ENCODE assay signal across 17 cellular contexts in genomic region chr2:105604938-105605337, GRCh38.
A peak's percentile ranks its signal among the peaks of the same experiment; 100 is the strongest.
DNase-seq lines count a peak whose midpoint lies in the region; ATAC-seq and TF ChIP-seq lines count a peak whose summit lies in the region.
"Had no signal": no experiment of that assay in that cellular context is flagged by ENCODE, and none has a peak within 500 bp of the region (broad histone marks: within the 10 kb centered on the region; RNA-seq: fewer than 3 reads in every experiment).

No MANE protein-coding gene starts in this region.

- H3K27ac ChIP-seq in fibroblast of lung (ENCODE audit: insufficient read depth, low read length) (no peak overlapping the region), thoracic aorta (peak overlapping the region; percentile 76 to 85)
- H3K27ac ChIP-seq: suprapubic skin had no signal

- no peaks in the 10 kb centered on the region for H3K36me3 Mint-ChIP-seq in CD14-positive monocyte
- H3K36me3 Mint-ChIP-seq in immature natural killer cell = no peaks in the 10 kb centered on the region
- H3K36me3 Mint-ChIP-seq: CD8-positive, alpha-beta memory T cell had no signal

- intact Hi-C loops in CD14-positive monocyte (cut with micrococcal nuclease) = no loop called here

- H3K27me3 Mint-ChIP-seq in CD14-positive monocyte (ENCODE audit: low read depth in 3 of 3) = peaks cover 0 to 2% (median 1%) of the 10 kb centered on the region in 3 donors
- peaks cover 1 to 4% (median 3%) of the 10 kb centered on the region in 3 donors for H3K27me3 Mint-ChIP-seq in immature natural killer cell (ENCODE audit: low read depth in 3 of 3)
- H3K27me3 Mint-ChIP-seq: progenitor cell of endocrine pancreas had no signal

- no peaks in the 10 kb centered on the region for H3K79me2 ChIP-seq in fibroblast of lung (ENCODE audit: control insufficient read depth, insufficient read depth, low read length)

- no peaks in the 10 kb centered on the region for H3K9me3 ChIP-seq in fibroblast of lung (ENCODE audit: control insufficient read depth, insufficient read depth, low read depth, low read length)
- H3K9me3 ChIP-seq in thoracic aorta = no peaks in the 10 kb centered on the region
- H3K9me3 ChIP-seq: suprapubic skin had no signal

- H3K4me3 Mint-ChIP-seq in CD14-positive monocyte (no peak overlapping the region), immature natural killer cell (no peak overlapping the region)
- H3K4me3 Mint-ChIP-seq: activated naive CD4-positive, alpha-beta T cell treated with anti-CD3 and anti-CD28 coated beads for 36 hours; CD8-positive, alpha-beta memory T cell had no signal

- H3K4me3 ChIP-seq in fibroblast of lung (replicated peaks in 1 of 4; ENCODE audit: control extremely low read depth in 1 of 4, insufficient read depth in 1 of 4, low read depth in 3 of 4, low read length in 4 of 4) = no peak overlapping the region
- peak overlapping the region; percentile 45 for H3K4me3 ChIP-seq in thoracic aorta
- H3K4me3 ChIP-seq: suprapubic skin had no signal

- H3K9me3 Mint-ChIP-seq in CD14-positive monocyte (peaks cover 0 to 5% (median 0%) of the 10 kb centered on the region in 7 donors), immature natural killer cell (no peaks in the 10 kb centered on the region)
- H3K9me3 Mint-ChIP-seq: activated naive CD4-positive, alpha-beta T cell treated with anti-CD3 and anti-CD28 coated beads for 36 hours; CD8-positive, alpha-beta memory T cell had no signal

- no peaks in the 10 kb centered on the region for H3K4me1 ChIP-seq in fibroblast of lung (ENCODE audit: control insufficient read depth, extremely low read depth, insufficient read depth, low read length)
- H3K4me1 ChIP-seq in thoracic aorta (ENCODE audit: control insufficient read depth in 1 of 2, low read depth in 2 of 2) = peaks cover 8 to 40% of the 10 kb centered on the region in 2 donors

- H3K27ac Mint-ChIP-seq in CD14-positive monocyte (no peak overlapping the region), immature natural killer cell (no peak overlapping the region)
- H3K27ac Mint-ChIP-seq: activated naive CD4-positive, alpha-beta T cell treated with anti-CD3 and anti-CD28 coated beads for 36 hours; progenitor cell of endocrine pancreas had no signal

- TF ChIP-seq CTCF in fibroblast of lung (conservative IDR thresholded peaks at IDR 0.05 in 1 of 2, IDR thresholded peaks at IDR 0.05 in 1 of 2; ENCODE audit: low read depth in 1 of 2, low read length in 2 of 2) (no peak), thoracic aorta (IDR thresholded peaks at IDR 0.05) (no peak), CD14-positive monocyte (IDR thresholded peaks at IDR 0.05) (no peak)

- H3K4me1 Mint-ChIP-seq in CD14-positive monocyte = no peaks in the 10 kb centered on the region
- H3K4me1 Mint-ChIP-seq in immature natural killer cell = no peaks in the 10 kb centered on the region
- H3K4me1 Mint-ChIP-seq: CD8-positive, alpha-beta memory T cell had no signal

- ATAC-seq in thoracic aorta (ENCODE audit: insufficient number of reproducible peaks, low FRiP score, low read depth) (peak; percentile 82), HG02610 (IDR thresholded peaks at IDR 0.05; ENCODE audit: unreplicated experiment) (no peak)
- ATAC-seq: HepG2 had no signal

- H3K4me2 ChIP-seq in fibroblast of lung (ENCODE audit: extremely low read depth, insufficient read depth, low read length) = no peak overlapping the region

- H2AFZ ChIP-seq in fibroblast of lung (ENCODE audit: low read length) = no peak overlapping the region

- H3K9ac ChIP-seq in fibroblast of lung (ENCODE audit: insufficient read depth, low read length) = no peak overlapping the region

- H4K20me1 ChIP-seq in fibroblast of lung (ENCODE audit: control insufficient read depth, extremely low read depth, insufficient read depth, low read length) = no peaks in the 10 kb centered on the region

- H3K27me3 ChIP-seq in fibroblast of lung (ENCODE audit: control insufficient read depth, insufficient read depth, low read length) = no peaks in the 10 kb centered on the region
- no peaks in the 10 kb centered on the region for H3K27me3 ChIP-seq in thoracic aorta (replicated peaks; ENCODE audit: insufficient read depth)
- H3K27me3 ChIP-seq: suprapubic skin had no signal

- DNase-seq in anterior cingulate cortex (lab: John Stamatoyannopoulos, UW) (peak in 41 of 58 donors; percentile 12 to 85 (median 45)), fibroblast of lung (ENCODE audit: low read depth in 2 of 2) (peak; percentile 16 to 25), midbrain (lab: John Stamatoyannopoulos, UW) (peak; percentile 64), thoracic aorta (ENCODE audit: low spot score) (peak; percentile 42), CD14-positive monocyte (ENCODE audit: low spot score) (no peak), immature natural killer cell (no peak)
- no peak for DNase-seq in stimulated activated naive CD4-positive, alpha-beta T cell treated with Interleukin-2 at 50 U/mL for 16 hours (lab: John Stamatoyannopoulos, UW)
- DNase-seq: activated naive CD4-positive, alpha-beta T cell treated with anti-CD3 and anti-CD28 coated beads for 36 hours; CD8-positive, alpha-beta memory T cell; effector CD4-positive, alpha-beta T cell; mesendoderm; NCI-H1105 treated with DMSO at 0.1 percent for 48 hours; NCI-H526 had no signal

- no peaks in the 10 kb centered on the region for H3K36me3 ChIP-seq in fibroblast of lung (ENCODE audit: control insufficient read depth, insufficient read depth, low read length)
- no peaks in the 10 kb centered on the region for H3K36me3 ChIP-seq in thoracic aorta
- H3K36me3 ChIP-seq: suprapubic skin had no signal

Comparison
In these comparisons a context has a peak if more than half of its experiments do, and no peak if none do; other contexts are left out.
1. DNase-seq: peak in anterior cingulate cortex (41 of 58), fibroblast of lung (2 of 2), midbrain (single experiment) and thoracic aorta (single experiment); none in CD14-positive monocyte (single experiment), immature natural killer cell (0 of 3) and stimulated activated naive CD4-positive, alpha-beta T cell treated with Interleukin-2 at 50 U/mL for 16 hours (single experiment).